ENCODE assay signal across 1 cellular context in genomic region chr17:40326014-40326831, GRCh38.
TF ChIP-seq lines count a peak whose summit lies in the region.

No MANE protein-coding gene starts in this region.

TF ChIP-seq in HepG2, 621 proteins besides CTCF, POLR2A, EP300 and RAD21 (continued from another document):
- TF ChIP-seq ZBTB33 (CRISPR knock-in tag; IDR thresholded peaks at IDR 0.05) = peak; percentile 25; the same call in 1 of the 2 replicates
- no peak for TF ChIP-seq MZF1 (CRISPR knock-in tag; IDR thresholded peaks at IDR 0.05; ENCODE audit: borderline replicate concordance)
- peak; percentile 53; the same call in 1 of the 2 replicates for TF ChIP-seq FOXP4 (CRISPR knock-in tag; IDR thresholded peaks at IDR 0.05)
- 0 out of 2 replicates have a peak, but pooled peaks have one; percentile 14 for TF ChIP-seq IKZF5 (CRISPR knock-in tag; IDR thresholded peaks at IDR 0.05)
- no peak for TF ChIP-seq SNAPC4 (CRISPR knock-in tag; IDR thresholded peaks at IDR 0.05)
- TF ChIP-seq ZNF580 (CRISPR knock-in tag; IDR thresholded peaks at IDR 0.05; ENCODE audit: borderline replicate concordance, low read depth) = no peak
- no peak for TF ChIP-seq ZNF292 (CRISPR knock-in tag; IDR thresholded peaks at IDR 0.05; ENCODE audit: borderline replicate concordance, low read depth)
- TF ChIP-seq NFYC (CRISPR knock-in tag; IDR thresholded peaks at IDR 0.05) = no peak
- no peak for TF ChIP-seq ZNF256 (CRISPR knock-in tag; conservative IDR thresholded peaks at IDR 0.05)
- TF ChIP-seq ZNF563 (CRISPR knock-in tag; IDR thresholded peaks at IDR 0.05) = no peak
- peak; percentile 74; the same call in 1 of the 2 replicates for TF ChIP-seq CEBPB (IDR thresholded peaks at IDR 0.05; ENCODE audit: borderline replicate concordance, low read depth, low read length)
- peak; percentile 8 for TF ChIP-seq TEAD3 (CRISPR knock-in tag; optimal IDR thresholded peaks at IDR 0.05; ENCODE audit: borderline replicate concordance)
- no peak for TF ChIP-seq ZNF510 (CRISPR knock-in tag; IDR thresholded peaks at IDR 0.05; ENCODE audit: low read depth)
- peak; percentile 72; the same call in 1 of the 2 replicates for TF ChIP-seq RXRB (CRISPR knock-in tag; IDR thresholded peaks at IDR 0.05; ENCODE audit: borderline replicate concordance)
- no peak for TF ChIP-seq SNAPC5 (CRISPR knock-in tag; IDR thresholded peaks at IDR 0.05; ENCODE audit: borderline replicate concordance)
- no peak for TF ChIP-seq SUZ12 (IDR thresholded peaks at IDR 0.05; ENCODE audit: low read depth, low read length)
- no peak for TF ChIP-seq RNF219 (CRISPR knock-in tag; IDR thresholded peaks at IDR 0.05)
- peak; percentile 100 for TF ChIP-seq GFI1 (CRISPR knock-in tag; IDR thresholded peaks at IDR 0.05; ENCODE audit: borderline replicate concordance)
- no peak for TF ChIP-seq PTBP1 (IDR thresholded peaks at IDR 0.05; ENCODE audit: low read depth, low read length, poor library complexity, severe bottlenecking)
- no peak for TF ChIP-seq ZNF367 (CRISPR knock-in tag; IDR thresholded peaks at IDR 0.05; ENCODE audit: borderline replicate concordance)
- 0 out of 2 replicates have a peak, but pooled peaks have one; percentile 6 for TF ChIP-seq SMC3 (IDR thresholded peaks at IDR 0.05; ENCODE audit: low read length)
- no peak for TF ChIP-seq FOXK2 (IDR thresholded peaks at IDR 0.05)
- TF ChIP-seq CERS6 (CRISPR knock-in tag; IDR thresholded peaks at IDR 0.05) = no peak
- TF ChIP-seq HDAC2 (CRISPR knock-in tag; IDR thresholded peaks at IDR 0.05) = peak; percentile 89
- peak; percentile 38; the same call in 1 of the 2 replicates for TF ChIP-seq CCDC6 (CRISPR knock-in tag; IDR thresholded peaks at IDR 0.05)
- 0 out of 2 replicates have a peak, but pooled peaks have one; percentile 11 for TF ChIP-seq MAX (IDR thresholded peaks at IDR 0.05)
- TF ChIP-seq ZNF691 (CRISPR knock-in tag; IDR thresholded peaks at IDR 0.05; ENCODE audit: borderline replicate concordance, low read depth) = no peak
- no peak for TF ChIP-seq ZMYM2 (CRISPR knock-in tag; IDR thresholded peaks at IDR 0.05)
- TF ChIP-seq TOPORS (CRISPR knock-in tag; IDR thresholded peaks at IDR 0.05) = no peak
- TF ChIP-seq PCBP2 (optimal IDR thresholded peaks at IDR 0.05; ENCODE audit: low read depth, low read length, poor library complexity, severe bottlenecking) = no peak
- TF ChIP-seq ELK4 (CRISPR knock-in tag; IDR thresholded peaks at IDR 0.05; ENCODE audit: borderline replicate concordance) = no peak
- no peak for TF ChIP-seq DBP (CRISPR knock-in tag; IDR thresholded peaks at IDR 0.05; ENCODE audit: not compliant biosample characterization)
- no peak for TF ChIP-seq HDAC6 (IDR thresholded peaks at IDR 0.05; ENCODE audit: low read depth, low read length)
